In the genomic region with DNA sequence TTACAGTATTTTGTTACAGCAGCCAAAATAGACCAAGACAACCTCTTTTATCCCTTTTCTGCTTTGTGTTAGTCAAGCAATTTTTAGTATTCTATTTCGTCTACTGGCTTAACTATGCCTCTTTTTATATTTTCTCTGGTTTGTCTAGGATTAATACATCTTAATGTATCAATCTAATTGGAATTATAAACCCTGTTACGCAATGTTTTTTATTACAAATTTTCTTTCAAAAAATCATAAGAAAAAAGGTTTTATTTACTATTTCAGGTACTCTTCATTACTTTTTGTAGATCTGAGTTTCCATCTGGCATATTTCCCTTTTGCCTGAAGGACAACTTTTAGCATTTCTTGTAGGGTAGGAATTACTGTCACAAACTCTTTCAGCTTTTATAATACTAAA, we compare ENCODE assay signal across 9 cellular contexts.
"Had no signal": no experiment of that assay in that cellular context is flagged by ENCODE, and none has a peak within 500 bp of the region (broad histone marks: within the 10 kb centered on the region; RNA-seq: fewer than 3 reads in every experiment).

No MANE protein-coding gene starts in this region.

- H3K4me2 ChIP-seq: GM23338, KMS-11 had no signal

- FAIRE-seq: HTR-8/SVneo had no signal

- ATAC-seq: GM23338, HCT116 had no signal

- H3K9ac ChIP-seq: KMS-11 had no signal

- H3K36me3 ChIP-seq: HAP-1 had no signal

- H2AFZ ChIP-seq: GM23338 had no signal

- H3K4me3 ChIP-seq: GM23338, HAP-1 had no signal

- H3K27ac ChIP-seq: KMS-11 had no signal

- DNase-seq: H7, HFFc6, Karpas-422, KBM-7 had no signal

- H3K9me3 ChIP-seq: HAP-1 had no signal
